ENCODE assay signal across 11 cellular contexts in genomic region chr2:19643117-19643518, GRCh38.
DNase-seq lines count a peak whose midpoint lies in the region; ATAC-seq and TF ChIP-seq lines count a peak whose summit lies in the region.
"Had no signal": no experiment of that assay in that cellular context is flagged by ENCODE, and none has a peak within 500 bp of the region (broad histone marks: within the 10 kb centered on the region; RNA-seq: fewer than 3 reads in every experiment).

No MANE protein-coding gene starts in this region.

- H3K4me3 ChIP-seq in GM12864 (ENCODE audit: low read depth, low read length) (no peak overlapping the region), smooth muscle cell (no peak overlapping the region)
- H3K4me3 ChIP-seq: gastroesophageal sphincter, psoas muscle had no signal

- H3K9ac ChIP-seq in smooth muscle cell (ENCODE audit: low read depth), result no peak overlapping the region

- no peaks in the 10 kb centered on the region for H3K4me1 ChIP-seq in smooth muscle cell (ENCODE audit: low read depth)
- H3K4me1 ChIP-seq: gastroesophageal sphincter, psoas muscle had no signal

- no peaks in the 10 kb centered on the region for H3K79me2 ChIP-seq in smooth muscle cell (ENCODE audit: low read depth)

- H3K27ac ChIP-seq in smooth muscle cell (ENCODE audit: low read depth), result no peak overlapping the region
- H3K27ac ChIP-seq: gastroesophageal sphincter, psoas muscle had no signal

- ATAC-seq in GM19438 (IDR thresholded peaks at IDR 0.05; ENCODE audit: low read depth, unreplicated experiment) (peak; percentile 73), HG02938 (IDR thresholded peaks at IDR 0.05; ENCODE audit: unreplicated experiment) (peak; percentile 83), SK-N-SH treated with all-trans-retinoic acid at 6 μM for 48 hours (no peak)
- ATAC-seq: gastroesophageal sphincter, HCT116, psoas muscle had no signal

- TF ChIP-seq CTCF in GM12864 (IDR thresholded peaks at IDR 0.05; ENCODE audit: low read depth, low read length, missing control alignments), result no peak
- TF ChIP-seq CTCF in smooth muscle cell (IDR thresholded peaks at IDR 0.05; ENCODE audit: borderline replicate concordance, insufficient read depth, poor library complexity, severe bottlenecking), result no peak

- H3K36me3 ChIP-seq in smooth muscle cell (ENCODE audit: low read depth), result no peaks in the 10 kb centered on the region
- H3K36me3 ChIP-seq: gastroesophageal sphincter had no signal

- no peak overlapping the region for H3K4me2 ChIP-seq in smooth muscle cell

- H2AFZ ChIP-seq in smooth muscle cell (ENCODE audit: low read depth), result no peak overlapping the region

- no peaks in the 10 kb centered on the region for H3F3A ChIP-seq in smooth muscle cell (ENCODE audit: low read depth)

- no peaks in the 10 kb centered on the region for H4K20me1 ChIP-seq in smooth muscle cell (ENCODE audit: low read depth)

- H3K9me3 ChIP-seq in smooth muscle cell (replicated peaks; ENCODE audit: low read depth), result no peaks in the 10 kb centered on the region
- H3K9me3 ChIP-seq: gastroesophageal sphincter, psoas muscle had no signal

- WGBS in smooth muscle cell (ENCODE audit: low lambda C conversion rate), result 82% methylated on average over 3 of the region's 3 CpGs

- H3K27me3 ChIP-seq in smooth muscle cell (ENCODE audit: low read depth), result peaks cover 24% of the 10 kb centered on the region
- H3K27me3 ChIP-seq: gastroesophageal sphincter had no signal

- peak; percentile 35 for DNase-seq in GM12864 (ENCODE audit: low read depth)
- DNase-seq in MV-4-11 (lab: John Stamatoyannopoulos, UW), result peak; percentile 70
- DNase-seq in NCI-H2081 (lab: John Stamatoyannopoulos, UW), result no peak
- DNase-seq in NK-92 treated with Interleukin-12 subunit alpha and Interleukin-12 subunit beta, amount 100 ng/mL, for 24 hours (lab: John Stamatoyannopoulos, UW), result no peak
- no peak for DNase-seq in smooth muscle cell (lab: John Stamatoyannopoulos, UW; ENCODE audit: unreplicated experiment)
- DNase-seq: psoas muscle had no signal

TF ChIP-seq in SK-N-SH treated with all-trans-retinoic acid at 6 μM for 48 hours, 23 proteins besides CTCF, POLR2A, EP300 and RAD21:
- TF ChIP-seq CSDC2 (CRISPR knock-in tag; IDR thresholded peaks at IDR 0.05) (no peak), PATZ1 (CRISPR knock-in tag; IDR thresholded peaks at IDR 0.05; ENCODE audit: borderline replicate concordance) (no peak), ISL1 (CRISPR knock-in tag; IDR thresholded peaks at IDR 0.05) (no peak), ESRRG (CRISPR knock-in tag; IDR thresholded peaks at IDR 0.05) (no peak), SNAI2 (CRISPR knock-in tag; IDR thresholded peaks at IDR 0.05) (no peak), RARB (CRISPR knock-in tag; IDR thresholded peaks at IDR 0.05) (no peak), CREB5 (CRISPR knock-in tag; IDR thresholded peaks at IDR 0.05; ENCODE audit: low read depth) (no peak), ZC3H10 (CRISPR knock-in tag; IDR thresholded peaks at IDR 0.05) (no peak), GLIS3 (CRISPR knock-in tag; IDR thresholded peaks at IDR 0.05) (no peak), TOX (CRISPR knock-in tag; IDR thresholded peaks at IDR 0.05; ENCODE audit: borderline replicate concordance) (no peak), PPARA (CRISPR knock-in tag; IDR thresholded peaks at IDR 0.05; ENCODE audit: borderline replicate concordance) (no peak)

Comparison
In these comparisons a context has a peak if more than half of its experiments do, and no peak if none do; other contexts are left out.
1. DNase-seq: peak in GM12864 (single experiment) and MV-4-11 (single experiment); none in NCI-H2081 (0 of 2), NK-92 treated with Interleukin-12 subunit alpha and Interleukin-12 subunit beta, amount 100 ng/mL, for 24 hours (single experiment) and smooth muscle cell (single experiment).